Comparison of ENCODE assay signal across 8 cellular contexts in the genomic region with DNA sequence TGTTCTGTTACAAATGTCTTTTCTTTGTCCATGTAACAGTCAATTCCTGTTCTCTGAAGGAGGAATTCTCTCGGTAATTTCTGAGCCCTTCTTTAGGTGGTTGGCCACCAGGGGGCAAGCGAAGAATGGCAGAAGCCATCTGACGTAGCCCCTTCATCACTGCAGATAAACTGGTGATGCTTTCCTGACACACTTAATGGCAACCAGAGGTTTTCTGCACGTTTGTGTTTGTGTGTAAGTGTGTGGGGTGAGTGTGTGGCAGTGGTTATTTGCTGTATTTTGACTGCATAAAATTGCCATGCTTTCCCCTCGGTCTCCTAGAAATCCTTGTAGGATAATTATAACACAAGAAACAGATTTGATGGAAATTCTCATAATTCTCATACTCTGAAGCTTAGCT.
A peak's percentile ranks its signal among the peaks of the same experiment; 100 is the strongest.
DNase-seq lines count a peak whose midpoint lies in the region; ATAC-seq and TF ChIP-seq lines count a peak whose summit lies in the region.

No MANE protein-coding gene starts in this region.

- H2AFZ ChIP-seq in parathyroid adenoma, result no peak overlapping the region

- H3K9ac ChIP-seq in parathyroid adenoma, result no peak overlapping the region

- peaks cover 2% of the 10 kb centered on the region; the same call in 1 of the 2 replicates for H3K4me1 ChIP-seq in BE2C
- no peaks in the 10 kb centered on the region for H3K4me1 ChIP-seq in RWPE2 (ENCODE audit: insufficient read depth, poor library complexity, severe bottlenecking)
- no peaks in the 10 kb centered on the region for H3K4me1 ChIP-seq in parathyroid adenoma

- H3K4me2 ChIP-seq in parathyroid adenoma (ENCODE audit: low read length), result no peak overlapping the region

- H3K4me3 ChIP-seq in BE2C (ENCODE audit: low read depth, low read length) (no peak overlapping the region), RWPE2 (ENCODE audit: severe bottlenecking) (no peak overlapping the region), parathyroid adenoma (ENCODE audit: low read depth, low read length) (no peak overlapping the region)

- peak; percentile 94 for TF ChIP-seq RAD21 in Ishikawa (IDR thresholded peaks at IDR 0.05; ENCODE audit: low read depth)

- DNase-seq in BE2C (peak; percentile 87), RWPE2 (ENCODE audit: low spot score) (no peak), germinal center (ENCODE audit: low spot score) (peak; percentile 63), ureter (ENCODE audit: low spot score) (peak; percentile 78)
- peak; percentile 84 for DNase-seq in activated effector memory CD4-positive, alpha-beta T cell treated with anti-CD3 and anti-CD28 coated beads, Interleukin-2, amount 50 U/mL, for 16 hours

- H3K27ac ChIP-seq in RWPE2 (ENCODE audit: poor library complexity, severe bottlenecking) (no peak overlapping the region), parathyroid adenoma (no peak overlapping the region)

- no peak for TF ChIP-seq EP300 in Ishikawa (IDR thresholded peaks at IDR 0.05; ENCODE audit: borderline replicate concordance)

- ATAC-seq in GM18909 (IDR thresholded peaks at IDR 0.05; ENCODE audit: poor library complexity, unreplicated experiment) (peak; percentile 79), RWPE2 (ENCODE audit: low read depth) (peak; percentile 68; the same call in 2 of the 3 replicates)

- TF ChIP-seq CTCF in BE2C (IDR thresholded peaks at IDR 0.05; ENCODE audit: low read depth, low read length), result peak; percentile 93
- TF ChIP-seq CTCF in RWPE2 (IDR thresholded peaks at IDR 0.05; ENCODE audit: poor library complexity, severe bottlenecking), result peak; percentile 86
- TF ChIP-seq CTCF in parathyroid adenoma (IDR thresholded peaks at IDR 0.05), result peak; percentile 76

- H3K79me2 ChIP-seq in parathyroid adenoma, result peaks cover 3% of the 10 kb centered on the region

- H3K36me3 ChIP-seq in BE2C, result no peaks in the 10 kb centered on the region
- H3K36me3 ChIP-seq in RWPE2 (ENCODE audit: low read depth), result no peaks in the 10 kb centered on the region
- H3K36me3 ChIP-seq in parathyroid adenoma (ENCODE audit: control insufficient read depth, insufficient read depth, low read length), result no peaks in the 10 kb centered on the region

- no peaks in the 10 kb centered on the region for H3K27me3 ChIP-seq in BE2C
- no peaks in the 10 kb centered on the region for H3K27me3 ChIP-seq in RWPE2 (ENCODE audit: insufficient read depth, poor library complexity, severe bottlenecking)
- H3K27me3 ChIP-seq in parathyroid adenoma (ENCODE audit: control insufficient read depth, insufficient read depth, low read length), result no peaks in the 10 kb centered on the region

- H3K9me3 ChIP-seq in BE2C (no peaks in the 10 kb centered on the region), RWPE2 (ENCODE audit: severe bottlenecking) (no peaks in the 10 kb centered on the region), parathyroid adenoma (ENCODE audit: control insufficient read depth, low read length) (no peaks in the 10 kb centered on the region)

TF ChIP-seq in Ishikawa, 13 proteins besides CTCF, POLR2A, EP300 and RAD21:
- TF ChIP-seq EGR1 (IDR thresholded peaks at IDR 0.05) (no peak), YY1 (IDR thresholded peaks at IDR 0.05; ENCODE audit: low read depth) (no peak), CREB1 (IDR thresholded peaks at IDR 0.05; ENCODE audit: low read depth) (no peak), ZBTB7A (IDR thresholded peaks at IDR 0.05; ENCODE audit: low read depth) (no peak), FOXM1 (IDR thresholded peaks at IDR 0.05; ENCODE audit: borderline replicate concordance, low read depth) (no peak), TEAD4 (IDR thresholded peaks at IDR 0.05) (no peak), CEBPB (IDR thresholded peaks at IDR 0.05) (no peak), NFIC (IDR thresholded peaks at IDR 0.05) (no peak), TAF1 (IDR thresholded peaks at IDR 0.05; ENCODE audit: low read depth) (no peak), TCF12 (IDR thresholded peaks at IDR 0.05; ENCODE audit: low read depth) (no peak)
- TF ChIP-seq, protein P1, sequence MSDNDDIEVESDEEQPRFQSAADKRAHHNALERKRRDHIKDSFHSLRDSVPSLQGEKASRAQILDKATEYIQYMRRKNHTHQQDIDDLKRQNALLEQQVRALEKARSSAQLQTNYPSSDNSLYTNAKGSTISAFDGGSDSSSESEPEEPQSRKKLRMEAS (IDR thresholded peaks at IDR 0.05), result no peak
- TF ChIP-seq, protein P2, sequence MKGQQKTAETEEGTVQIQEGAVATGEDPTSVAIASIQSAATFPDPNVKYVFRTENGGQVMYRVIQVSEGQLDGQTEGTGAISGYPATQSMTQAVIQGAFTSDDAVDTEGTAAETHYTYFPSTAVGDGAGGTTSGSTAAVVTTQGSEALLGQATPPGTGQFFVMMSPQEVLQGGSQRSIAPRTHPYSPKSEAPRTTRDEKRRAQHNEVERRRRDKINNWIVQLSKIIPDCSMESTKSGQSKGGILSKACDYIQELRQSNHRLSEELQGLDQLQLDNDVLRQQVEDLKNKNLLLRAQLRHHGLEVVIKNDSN (IDR thresholded peaks at IDR 0.05), result no peak
- TF ChIP-seq, protein P3, sequence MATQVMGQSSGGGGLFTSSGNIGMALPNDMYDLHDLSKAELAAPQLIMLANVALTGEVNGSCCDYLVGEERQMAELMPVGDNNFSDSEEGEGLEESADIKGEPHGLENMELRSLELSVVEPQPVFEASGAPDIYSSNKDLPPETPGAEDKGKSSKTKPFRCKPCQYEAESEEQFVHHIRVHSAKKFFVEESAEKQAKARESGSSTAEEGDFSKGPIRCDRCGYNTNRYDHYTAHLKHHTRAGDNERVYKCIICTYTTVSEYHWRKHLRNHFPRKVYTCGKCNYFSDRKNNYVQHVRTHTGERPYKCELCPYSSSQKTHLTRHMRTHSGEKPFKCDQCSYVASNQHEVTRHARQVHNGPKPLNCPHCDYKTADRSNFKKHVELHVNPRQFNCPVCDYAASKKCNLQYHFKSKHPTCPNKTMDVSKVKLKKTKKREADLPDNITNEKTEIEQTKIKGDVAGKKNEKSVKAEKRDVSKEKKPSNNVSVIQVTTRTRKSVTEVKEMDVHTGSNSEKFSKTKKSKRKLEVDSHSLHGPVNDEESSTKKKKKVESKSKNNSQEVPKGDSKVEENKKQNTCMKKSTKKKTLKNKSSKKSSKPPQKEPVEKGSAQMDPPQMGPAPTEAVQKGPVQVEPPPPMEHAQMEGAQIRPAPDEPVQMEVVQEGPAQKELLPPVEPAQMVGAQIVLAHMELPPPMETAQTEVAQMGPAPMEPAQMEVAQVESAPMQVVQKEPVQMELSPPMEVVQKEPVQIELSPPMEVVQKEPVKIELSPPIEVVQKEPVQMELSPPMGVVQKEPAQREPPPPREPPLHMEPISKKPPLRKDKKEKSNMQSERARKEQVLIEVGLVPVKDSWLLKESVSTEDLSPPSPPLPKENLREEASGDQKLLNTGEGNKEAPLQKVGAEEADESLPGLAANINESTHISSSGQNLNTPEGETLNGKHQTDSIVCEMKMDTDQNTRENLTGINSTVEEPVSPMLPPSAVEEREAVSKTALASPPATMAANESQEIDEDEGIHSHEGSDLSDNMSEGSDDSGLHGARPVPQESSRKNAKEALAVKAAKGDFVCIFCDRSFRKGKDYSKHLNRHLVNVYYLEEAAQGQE (IDR thresholded peaks at IDR 0.05; ENCODE audit: low read depth), result no peak
